ENCODE assay signal across 35 cellular contexts in the genomic region with DNA sequence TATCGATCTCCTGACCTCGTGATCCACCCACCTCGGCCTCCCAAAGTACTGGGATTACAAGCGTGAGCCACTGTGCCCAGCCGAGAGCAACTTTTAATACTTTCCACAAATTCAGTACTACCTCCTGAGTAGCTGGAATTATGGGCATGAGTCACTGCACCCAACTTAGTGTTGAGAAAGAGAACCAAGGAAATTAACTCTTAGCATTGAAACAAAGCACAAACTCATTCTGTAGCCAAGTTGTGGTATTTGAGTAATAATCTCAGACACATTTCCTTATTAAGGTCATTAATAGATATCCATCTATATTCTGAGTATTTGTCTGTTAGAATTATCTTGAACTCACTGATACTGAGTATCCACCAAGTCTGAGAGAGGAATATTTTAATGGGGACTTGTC. TPM values are rescaled to one million over a fixed set of nuclear protein-coding genes. Genes with fewer than 3 reads are reported as not detected.
"Had no signal": no experiment of that assay in that cellular context is flagged by ENCODE, and none has a peak within 500 bp of the region (broad histone marks: within the 10 kb centered on the region; RNA-seq: fewer than 3 reads in every experiment).

No MANE protein-coding gene starts in this region.

- H3K4me3 ChIP-seq: esophagus muscularis mucosa, pancreas, psoas muscle, sigmoid colon, upper lobe of left lung, vagina had no signal

- H3K36me3 ChIP-seq: esophagus muscularis mucosa, pancreas, sigmoid colon, upper lobe of left lung, vagina, WERI-Rb-1 had no signal

- H3K27ac ChIP-seq: esophagus muscularis mucosa, pancreas, psoas muscle, sigmoid colon, upper lobe of left lung, vagina, WERI-Rb-1 had no signal

- H3K27me3 ChIP-seq: esophagus muscularis mucosa, sigmoid colon, upper lobe of left lung, vagina had no signal

- H3K9me3 ChIP-seq: esophagus muscularis mucosa, pancreas, psoas muscle, sigmoid colon, upper lobe of left lung, vagina had no signal

- DNase-seq: activated CD4-positive, alpha-beta T cell treated with anti-CD3 and anti-CD28 coated beads for 48 hours; activated CD4-positive, alpha-beta T cell treated with anti-CD3 and anti-CD28 coated beads, Interleukin-2, amount 50 U/mL, for 48 hours; activated CD8-positive, alpha-beta memory T cell treated with anti-CD3 and anti-CD28 coated beads, Interleukin-2, amount 50 U/mL, for 4 hours; activated effector memory CD4-positive, alpha-beta T cell treated with anti-CD3 and anti-CD28 coated beads, Interleukin-2, amount 50 U/mL, for 16 hours; activated naive CD4-positive, alpha-beta T cell treated with anti-CD3 and anti-CD28 coated beads for 36 hours; activated naive CD8-positive, alpha-beta T cell treated with anti-CD3 and anti-CD28 coated beads for 36 hours; activated T-cell treated with anti-CD3 and anti-CD28 coated beads, Interleukin-2, amount 50 U/mL, for 1 hour; amniotic stem cell; central memory CD4-positive, alpha-beta T cell; endodermal cell; foreskin fibroblast; head of caudate nucleus; hippocampal formation; kidney; left colon; midbrain; naive thymus-derived CD4-positive, alpha-beta T cell; pancreas; psoas muscle; sigmoid colon; small intestine; stimulated activated CD4-positive, alpha-beta T cell treated with anti-CD3 and anti-CD28 coated beads, Interleukin-4, amount 100 ng/mL, for 4 hours; stimulated activated CD8-positive, alpha-beta memory T cell treated with anti-CD3 and anti-CD28 coated beads, Interleukin-4, amount 100 ng/mL, for 48 hours; stimulated activated naive CD8-positive, alpha-beta T cell treated with anti-CD3 and anti-CD28 coated beads, Interleukin-15, amount 100 ng/mL, for 72 hours; substantia nigra; T-helper 9 cell; upper lobe of left lung; WERI-Rb-1 had no signal

- H3K4me1 ChIP-seq: esophagus muscularis mucosa, psoas muscle, sigmoid colon, upper lobe of left lung, vagina had no signal

- ATAC-seq: activated CD4-positive, CD25-positive, alpha-beta regulatory T cell treated with anti-CD3 and anti-CD28 coated beads, Interleukin-2, amount 50 U/mL, for 24 hours; left colon; naive thymus-derived CD4-positive, alpha-beta T cell; pancreas; psoas muscle; stimulated activated memory B cell treated with anti-CD40 and anti-IgM and Interleukin-4, amounts not matched to agents 10 μg/mL and 1 μg/mL and 100 μg/mL, for 72 hours; stimulated activated naive CD8-positive, alpha-beta T cell treated with anti-CD3 and anti-CD28 coated beads, Interleukin-15, amount 100 ng/mL, for 72 hours had no signal

RNA-seq across cellular contexts. Expression of a gene that starts 14.3 kb away (rescaled TPM):
- total RNA-seq: activated CD8-positive, alpha-beta memory T cell treated with anti-CD3 and anti-CD28 coated beads for 36 hours; activated naive CD4-positive, alpha-beta T cell treated with anti-CD3 and anti-CD28 coated beads for 36 hours; activated naive CD8-positive, alpha-beta T cell treated with anti-CD3 and anti-CD28 coated beads for 36 hours; activated T-helper 1 cell treated with anti-CD3 and anti-CD28 coated beads, Interleukin-12 subunit alpha, Interleukin-12 subunit beta, Interleukin-2, Interleukin-4 antibody, amounts not matched to agents 30 ng/mL and 10 ng/mL and 1 ng/mL, durations not matched to agents 14 hours and 24 hours and 36 hours; naive thymus-derived CD4-positive, alpha-beta T cell had no signal
- polyA plus RNA-seq: naive thymus-derived CD4-positive, alpha-beta T cell had no signal

RNA-seq across cellular contexts. Expression of a gene that starts 53.1 kb away (rescaled TPM):
- total RNA-seq: activated CD8-positive, alpha-beta memory T cell treated with anti-CD3 and anti-CD28 coated beads for 36 hours; activated naive CD4-positive, alpha-beta T cell treated with anti-CD3 and anti-CD28 coated beads for 36 hours; activated naive CD8-positive, alpha-beta T cell treated with anti-CD3 and anti-CD28 coated beads for 36 hours; activated T-helper 1 cell treated with anti-CD3 and anti-CD28 coated beads, Interleukin-12 subunit alpha, Interleukin-12 subunit beta, Interleukin-2, Interleukin-4 antibody, amounts not matched to agents 30 ng/mL and 10 ng/mL and 1 ng/mL, durations not matched to agents 14 hours and 24 hours and 36 hours; endodermal cell had no signal
- polyA plus RNA-seq: neural cell had no signal
